In the genomic region with DNA sequence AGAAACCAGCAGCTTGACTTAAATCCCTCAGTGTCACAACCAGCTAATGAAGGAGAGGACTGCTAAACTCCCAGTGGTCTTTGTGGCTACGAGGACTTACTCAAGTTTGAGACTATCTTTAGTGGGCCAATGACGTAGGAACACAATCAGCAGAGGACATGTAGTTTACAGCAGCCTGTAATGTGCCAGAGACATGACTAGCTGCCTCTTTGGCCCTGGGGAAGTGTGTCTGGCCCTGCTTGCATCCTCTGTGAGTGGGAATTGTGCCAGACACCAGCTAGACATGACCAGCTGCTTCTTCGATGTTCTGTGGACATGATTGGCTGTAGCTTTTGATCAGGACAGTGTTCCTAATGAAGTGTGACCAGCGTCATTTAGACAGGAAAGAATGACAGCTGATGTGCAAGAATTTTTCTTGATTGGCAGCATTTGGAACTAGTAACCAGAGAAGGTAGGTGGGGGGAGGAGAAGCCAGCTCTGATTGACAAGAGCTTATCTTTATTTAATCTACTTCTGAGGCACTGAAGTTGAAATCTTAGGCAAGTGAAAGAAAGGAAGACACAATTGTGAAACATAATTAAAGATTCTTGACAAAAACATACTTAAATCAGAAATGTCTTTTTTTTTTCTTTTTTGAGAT, we compare ENCODE assay signal across 8 cellular contexts.
DNase-seq lines count a peak whose midpoint lies in the region; ATAC-seq, FAIRE-seq and TF ChIP-seq lines count a peak whose summit lies in the region.

No MANE protein-coding gene starts in this region.

- DNase-seq in DMS 273 (lab: John Stamatoyannopoulos, UW; ENCODE audit: unreplicated experiment) (peak; percentile 92), choroid plexus epithelial cell (ENCODE audit: low read depth) (peak; percentile 37), sigmoid colon (peak; percentile 82), small intestine (no peak), H54 (ENCODE audit: insufficient read length, low spot score) (no peak), PC-3 (no peak)

- H3K4me3 ChIP-seq in choroid plexus epithelial cell (ENCODE audit: low read depth, low read length) (no peak overlapping the region), sigmoid colon (no peak overlapping the region), small intestine (ENCODE audit: low read depth in 1 of 2, low read length in 2 of 2) (no peak overlapping the region), PC-3 (ENCODE audit: low read length) (no peak overlapping the region)

- H3K36me3 ChIP-seq in sigmoid colon (no peaks in the 10 kb centered on the region), small intestine (ENCODE audit: control insufficient read depth in 2 of 2, insufficient read depth in 2 of 2, low read length in 2 of 2) (no peaks in the 10 kb centered on the region), PC-3 (ENCODE audit: low read depth, low read length) (no peaks in the 10 kb centered on the region)

- WGBS in sigmoid colon, 2 donors = 37 to 52% methylated on average over 4 of the region's 4 CpGs
- 44 to 73% (median 60%) methylated on average over 4 of the region's 4 CpGs for WGBS in small intestine, 3 donors

- BruUV-seq in PC-3 (replicated peaks; lab: Mats Ljungman, UMichigan) = no TSS peak

- no peaks in the 10 kb centered on the region for H3K9me3 ChIP-seq in sigmoid colon
- no peaks in the 10 kb centered on the region for H3K9me3 ChIP-seq in small intestine (ENCODE audit: control insufficient read depth, low read depth)
- no peaks in the 10 kb centered on the region for H3K9me3 ChIP-seq in PC-3 (ENCODE audit: low read length)

- no peak overlapping the region for H3K4me2 ChIP-seq in PC-3 (ENCODE audit: low read length)

- H3F3A ChIP-seq in PC-3 (ENCODE audit: low read length, unreplicated experiment) = no peaks in the 10 kb centered on the region

- no peak overlapping the region for H2AFZ ChIP-seq in PC-3 (ENCODE audit: low read length)

- no peak for TF ChIP-seq EP300 in sigmoid colon (IDR thresholded peaks at IDR 0.05)

- CTCF ChIA-PET in PC-3 (lab: Charles Lee) = no interaction called here

- ATAC-seq in GM19467 (IDR thresholded peaks at IDR 0.05; ENCODE audit: unreplicated experiment) = peak; percentile 43
- ATAC-seq in HG03520 (IDR thresholded peaks at IDR 0.05; ENCODE audit: unreplicated experiment) = peak; percentile 48
- ATAC-seq in PC-3 = no peak

- no peaks in the 10 kb centered on the region for H3K79me2 ChIP-seq in PC-3 (ENCODE audit: low read length)

- H3K9ac ChIP-seq in PC-3 (ENCODE audit: low read length) = no peak overlapping the region

- FAIRE-seq in small intestine (lab: Jason Lieb, UNC) (no peak), H54 (lab: Jason Lieb, UNC) (no peak)

- H3K27ac ChIP-seq in sigmoid colon (peak overlapping the region in 2 of 4 donors; percentile 9 to 49), small intestine (ENCODE audit: low read depth in 1 of 2, low read length in 1 of 2) (no peak overlapping the region), PC-3 (ENCODE audit: low read length) (no peak overlapping the region)

- intact Hi-C loops in sigmoid colon (cut with DNase I) = no loop called here
- intact Hi-C loops in PC-3 (cut with micrococcal nuclease) = no loop called here

- no peaks in the 10 kb centered on the region for H4K20me1 ChIP-seq in PC-3 (ENCODE audit: low read length)

- no peaks in the 10 kb centered on the region for H3K9me2 ChIP-seq in PC-3 (replicated peaks; ENCODE audit: low read length)

- POLR2A ChIA-PET in PC-3 (lab: Charles Lee; ENCODE audit: unreplicated experiment) = no interaction called here

- TF ChIP-seq POLR2A in sigmoid colon (IDR thresholded peaks at IDR 0.05) = no peak
- TF ChIP-seq POLR2A in H54 (IDR thresholded peaks at IDR 0.05; ENCODE audit: low read depth, low read length) = no peak

- no peak for TF ChIP-seq CTCF in choroid plexus epithelial cell (conservative IDR thresholded peaks at IDR 0.05; ENCODE audit: low read depth, low read length)
- no peak for TF ChIP-seq CTCF in sigmoid colon (IDR thresholded peaks at IDR 0.05)
- no peak for TF ChIP-seq CTCF in PC-3 (conservative IDR thresholded peaks at IDR 0.05; ENCODE audit: low read depth, low read length)

- H3K4me1 ChIP-seq in sigmoid colon (peaks cover 0 to 37% (median 28%) of the 10 kb centered on the region in 4 donors), small intestine (ENCODE audit: control insufficient read depth in 2 of 2, insufficient read depth in 1 of 2, low read depth in 1 of 2, low read length in 1 of 2) (peaks cover 0 to 2% of the 10 kb centered on the region in 2 donors), PC-3 (ENCODE audit: insufficient read depth, low read length) (no peaks in the 10 kb centered on the region)

- H3K27me3 ChIP-seq in sigmoid colon = no peaks in the 10 kb centered on the region
- no peaks in the 10 kb centered on the region for H3K27me3 ChIP-seq in small intestine (ENCODE audit: control insufficient read depth in 2 of 2, insufficient read depth in 2 of 2, low read length in 2 of 2)
- no peaks in the 10 kb centered on the region for H3K27me3 ChIP-seq in PC-3 (ENCODE audit: low read length)

Comparison
In these comparisons a context has a peak if more than half of its experiments do, and no peak if none do; other contexts are left out.
1. DNase-seq: peak in DMS 273 (single experiment), choroid plexus epithelial cell (single experiment) and sigmoid colon (single experiment); none in small intestine (single experiment), H54 (single experiment) and PC-3 (single experiment).